In genomic region chr19:980133-980998, GRCh38 we compare ENCODE assay signal across 2 cellular contexts.
TF ChIP-seq lines count a peak whose summit lies in the region.

No MANE protein-coding gene starts in this region.

TF ChIP-seq in HEK293, 187 proteins besides CTCF, POLR2A, EP300 and RAD21 (continues in another document):
- TF ChIP-seq BCL11B (tag by site-specific recombination; IDR thresholded peaks at IDR 0.05; ENCODE audit: low read depth) (peak; percentile 76), ZNF677 (tag by site-specific recombination; IDR thresholded peaks at IDR 0.05) (0 out of 2 replicates have a peak, but pooled peaks have one; percentile 13), ZBTB10 (tag by site-specific recombination; IDR thresholded peaks at IDR 0.05) (no peak), KLF9 (tag by site-specific recombination; IDR thresholded peaks at IDR 0.05; ENCODE audit: low read depth) (no peak), ZNF704 (tag by site-specific recombination; IDR thresholded peaks at IDR 0.05) (no peak), ZNF549 (tag by site-specific recombination; IDR thresholded peaks at IDR 0.05) (no peak), HOXA7 (CRISPR knock-in tag; IDR thresholded peaks at IDR 0.05; ENCODE audit: borderline replicate concordance) (no peak), ZNF561 (tag by site-specific recombination; IDR thresholded peaks at IDR 0.05; ENCODE audit: borderline replicate concordance) (no peak), ZNF202 (tag by site-specific recombination; IDR thresholded peaks at IDR 0.05; ENCODE audit: borderline replicate concordance) (no peak), ZNF23 (tag by site-specific recombination; IDR thresholded peaks at IDR 0.05; ENCODE audit: borderline replicate concordance) (no peak), ZNF18 (tag by site-specific recombination; IDR thresholded peaks at IDR 0.05) (no peak), GLIS1 (tag by site-specific recombination; IDR thresholded peaks at IDR 0.05) (peak; percentile 47; the same call in 1 of the 2 replicates), RBAK (tag by site-specific recombination; IDR thresholded peaks at IDR 0.05) (no peak), ZNF521 (tag by site-specific recombination; IDR thresholded peaks at IDR 0.05) (no peak), ZNF623 (tag by site-specific recombination; IDR thresholded peaks at IDR 0.05) (no peak), IKZF3 (tag by site-specific recombination; IDR thresholded peaks at IDR 0.05) (no peak), INSM2 (tag by site-specific recombination; IDR thresholded peaks at IDR 0.05) (no peak), ZFP41 (tag by site-specific recombination; IDR thresholded peaks at IDR 0.05; ENCODE audit: borderline replicate concordance) (no peak), ZNF10 (tag by site-specific recombination; IDR thresholded peaks at IDR 0.05) (no peak), ZNF629 (tag by site-specific recombination; IDR thresholded peaks at IDR 0.05) (no peak), GLI4 (tag by site-specific recombination; IDR thresholded peaks at IDR 0.05) (no peak), ZNF624 (tag by site-specific recombination; IDR thresholded peaks at IDR 0.05) (no peak), AEBP2 (tag by site-specific recombination; IDR thresholded peaks at IDR 0.05; ENCODE audit: borderline replicate concordance) (no peak)

TF ChIP-seq in GM12878, 131 proteins besides CTCF, POLR2A, EP300 and RAD21:
- peak; percentile 32 for TF ChIP-seq NR2C2 (IDR thresholded peaks at IDR 0.05; ENCODE audit: borderline replicate concordance, control insufficient read depth, insufficient read length, low read depth)
- TF ChIP-seq MEF2B (IDR thresholded peaks at IDR 0.05; ENCODE audit: partially characterized antibody, poor library complexity, severe bottlenecking), result peak; percentile 63
- 0 out of 2 replicates have a peak, but pooled peaks have one; percentile 15 for TF ChIP-seq IKZF1 (conservative IDR thresholded peaks at IDR 0.05)
- peak; percentile 97 for TF ChIP-seq NR2F1 (conservative IDR thresholded peaks at IDR 0.05)
- TF ChIP-seq ATF2 (IDR thresholded peaks at IDR 0.05; ENCODE audit: low read length), result no peak
- TF ChIP-seq NR2C1 (IDR thresholded peaks at IDR 0.05), result peak; percentile 81
